In genomic region chr10:38402442-38403346, GRCh38 we compare ENCODE assay signal across 8 cellular contexts.
DNase-seq lines count a peak whose midpoint lies in the region; ATAC-seq, FAIRE-seq and TF ChIP-seq lines count a peak whose summit lies in the region.
"Not testable (repeated sequence)": the region's sequence is repeated elsewhere in the genome, so short reads cannot be mapped to it uniquely, and the experiment has no call there.

No MANE protein-coding gene starts in this region.

- peak overlapping the region; percentile 92 for H3K4me3 Mint-ChIP-seq in T-helper 17 cell

- not testable (repeated sequence) for H3K36me3 ChIP-seq in aorta (ENCODE audit: control insufficient read depth in 1 of 2, insufficient read depth in 2 of 2, low read length in 1 of 2)

- H3K27ac Mint-ChIP-seq in T-helper 17 cell, result peak overlapping the region; percentile 97

- not testable (repeated sequence) for H3K4me1 ChIP-seq in aorta (ENCODE audit: control insufficient read depth in 1 of 2, insufficient read depth in 2 of 2, low read length in 2 of 2)

- TF ChIP-seq CTCF in retinal pigment epithelial cell (conservative IDR thresholded peaks at IDR 0.05; ENCODE audit: low read depth, low read length), result not testable (repeated sequence)

- not testable (repeated sequence) for FAIRE-seq in GM18507 (lab: Jason Lieb, UNC)

- not testable (repeated sequence) for H3K36me3 Mint-ChIP-seq in T-helper 17 cell (ENCODE audit: low read depth)

- peak; percentile 98 for ATAC-seq in HG02885 (IDR thresholded peaks at IDR 0.05; ENCODE audit: poor library complexity, unreplicated experiment)
- peak; percentile 95 for ATAC-seq in T-helper 17 cell
- ATAC-seq in left ventricle myocardium superior, result peak; percentile 100
- peak; percentile 100 for ATAC-seq in aorta (ENCODE audit: low FRiP score)

- WGBS in aorta, 2 donors, result 0 to 1% methylated on average over 63 to 110 of the region's 110 CpGs

- H3K4me3 ChIP-seq in retinal pigment epithelial cell (ENCODE audit: low read length), result peak overlapping the region; percentile 68
- peak overlapping the region; percentile 0 to 58 for H3K4me3 ChIP-seq in aorta (ENCODE audit: low read length in 2 of 2)

- not testable (repeated sequence) for H3K9me3 ChIP-seq in T-helper 17 cell (ENCODE audit: control insufficient read depth, low read length, poor library complexity, severe bottlenecking); aorta (ENCODE audit: control insufficient read depth, low read length)

- DNase-seq in GM18507 (ENCODE audit: extremely low spot score, insufficient read length, low read depth) (peak; percentile 63), NCI-H146 treated with DMSO at 0.1 percent for 48 hours (lab: John Stamatoyannopoulos, UW; ENCODE audit: unreplicated experiment) (peak; percentile 77), T-helper 17 cell (peak; percentile 87 to 90 (median 90)), amniotic stem cell (lab: John Stamatoyannopoulos, UW) (peak; percentile 76), left ventricle myocardium superior (peak; percentile 97), retinal pigment epithelial cell (ENCODE audit: low read depth) (peak; percentile 88), aorta (peak; percentile 97 to 98)

- not testable (repeated sequence) for H3K27me3 ChIP-seq in aorta (ENCODE audit: control insufficient read depth in 1 of 2, insufficient read depth in 2 of 2, low read length in 1 of 2)

- H3K4me1 Mint-ChIP-seq in T-helper 17 cell, result not testable (repeated sequence)

- intact Hi-C loops in left ventricle myocardium superior (cut with micrococcal nuclease); aorta (cut with DNase I): not testable (repeated sequence)

- H3K27me3 Mint-ChIP-seq in T-helper 17 cell, result not testable (repeated sequence)

- peak overlapping the region; percentile 36 to 96 for H3K27ac ChIP-seq in aorta (ENCODE audit: low read depth in 1 of 2, low read length in 2 of 2)

Comparison
In these comparisons a context has a peak if more than half of its experiments do, and no peak if none do; other contexts are left out.
1. Peak in every context shown above with its lines: DNase-seq, ATAC-seq, H3K4me3 ChIP-seq and H3K27ac ChIP-seq.